Comparison of ENCODE assay signal across 18 cellular contexts in genomic region chr16:17321824-17322223, GRCh38.
"Had no signal": no experiment of that assay in that cellular context is flagged by ENCODE, and none has a peak within 500 bp of the region (broad histone marks: within the 10 kb centered on the region; RNA-seq: fewer than 3 reads in every experiment).

No MANE protein-coding gene starts in this region.

- H3K27ac Mint-ChIP-seq: activated CD4-positive, alpha-beta memory T cell treated with anti-CD3 and anti-CD28 coated beads for 36 hours; activated CD4-positive, alpha-beta T cell treated with anti-CD3 and anti-CD28 coated beads for 36 hours; activated CD8-positive, alpha-beta memory T cell treated with anti-CD3 and anti-CD28 coated beads, Interleukin-2, amount 10 ng/mL, durations not matched to agents 7 days and 5 days; activated naive CD4-positive, alpha-beta T cell treated with anti-CD3 and anti-CD28 coated beads for 36 hours; activated T-helper 2 cell treated with anti-CD3 and anti-CD28 coated beads, Interferon-gamma antibody, Interleukin-2, Interleukin-4, amounts not matched to agents 10 μg/mL and 5 μg/mL and 100 μg/mL, durations not matched to agents 14 hours and 24 hours and 36 hours; stimulated activated memory B cell treated with anti-CD40 and anti-IgM and Interleukin-4, amounts not matched to agents 10 μg/mL and 1 μg/mL and 100 μg/mL, for 72 hours had no signal

- H3K27me3 ChIP-seq: cardiac muscle cell, thyroid gland, vagina had no signal

- H3K9me3 ChIP-seq: thyroid gland, vagina had no signal

- H3K9me3 Mint-ChIP-seq: activated CD4-positive, alpha-beta memory T cell treated with anti-CD3 and anti-CD28 coated beads for 36 hours; activated naive CD4-positive, alpha-beta T cell treated with anti-CD3 and anti-CD28 coated beads for 36 hours; activated T-helper 2 cell treated with anti-CD3 and anti-CD28 coated beads, Interferon-gamma antibody, Interleukin-2, Interleukin-4, amounts not matched to agents 10 μg/mL and 5 μg/mL and 100 μg/mL, durations not matched to agents 14 hours and 24 hours and 36 hours; naive thymus-derived CD8-positive, alpha-beta T cell; stimulated activated memory B cell treated with anti-CD40 and anti-IgM and Interleukin-4, amounts not matched to agents 10 μg/mL and 1 μg/mL and 100 μg/mL, for 72 hours had no signal

- H3K4me3 ChIP-seq: cardiac muscle cell, thyroid gland, vagina had no signal

- H3K27me3 Mint-ChIP-seq: activated CD4-positive, alpha-beta memory T cell treated with anti-CD3 and anti-CD28 coated beads for 36 hours; activated CD4-positive, alpha-beta T cell treated with anti-CD3 and anti-CD28 coated beads for 36 hours; activated CD8-positive, alpha-beta memory T cell treated with anti-CD3 and anti-CD28 coated beads, Interleukin-2, amount 10 ng/mL, durations not matched to agents 7 days and 5 days; naive thymus-derived CD8-positive, alpha-beta T cell; stimulated activated memory B cell treated with anti-CD40 and anti-IgM and Interleukin-4, amounts not matched to agents 10 μg/mL and 1 μg/mL and 100 μg/mL, for 72 hours had no signal

- ATAC-seq: activated CD4-positive, alpha-beta T cell treated with anti-CD3 and anti-CD28 coated beads for 36 hours; activated CD8-positive, alpha-beta memory T cell treated with anti-CD3 and anti-CD28 coated beads, Interleukin-2, amount 10 ng/mL, durations not matched to agents 7 days and 5 days; naive thymus-derived CD8-positive, alpha-beta T cell; stimulated activated memory B cell treated with anti-CD40 and anti-IgM and Interleukin-4, amounts not matched to agents 10 μg/mL and 1 μg/mL and 100 μg/mL, for 72 hours had no signal

- H3K4me1 Mint-ChIP-seq: activated CD8-positive, alpha-beta memory T cell treated with anti-CD3 and anti-CD28 coated beads, Interleukin-2, amount 10 ng/mL, durations not matched to agents 7 days and 5 days had no signal

- H3K27ac ChIP-seq: cardiac muscle cell, thyroid gland, vagina, WERI-Rb-1 had no signal

- H3K4me3 Mint-ChIP-seq: activated CD4-positive, alpha-beta memory T cell treated with anti-CD3 and anti-CD28 coated beads for 36 hours; activated CD4-positive, alpha-beta T cell treated with anti-CD3 and anti-CD28 coated beads for 36 hours; activated CD8-positive, alpha-beta memory T cell treated with anti-CD3 and anti-CD28 coated beads, Interleukin-2, amount 10 ng/mL, durations not matched to agents 7 days and 5 days; activated naive CD4-positive, alpha-beta T cell treated with anti-CD3 and anti-CD28 coated beads for 36 hours; naive thymus-derived CD8-positive, alpha-beta T cell; stimulated activated memory B cell treated with anti-CD40 and anti-IgM and Interleukin-4, amounts not matched to agents 10 μg/mL and 1 μg/mL and 100 μg/mL, for 72 hours had no signal

- DNase-seq: activated CD4-positive, alpha-beta memory T cell treated with anti-CD3 and anti-CD28 coated beads for 36 hours; activated CD4-positive, alpha-beta T cell treated with anti-CD3 and anti-CD28 coated beads for 36 hours; activated CD8-positive, alpha-beta memory T cell treated with anti-CD3 and anti-CD28 coated beads, Interleukin-2, amount 10 ng/mL, durations not matched to agents 7 days and 5 days; activated naive CD4-positive, alpha-beta T cell treated with anti-CD3 and anti-CD28 coated beads for 36 hours; activated T-cell treated with anti-CD3 and anti-CD28 coated beads, Interleukin-2, amount 50 U/mL, for 1 hour; head of caudate nucleus; left cardiac atrium; mammary epithelial cell; naive thymus-derived CD8-positive, alpha-beta T cell; posterior cingulate gyrus; retina; stimulated activated CD4-positive, alpha-beta T cell treated with anti-CD3 and anti-CD28 coated beads, Interleukin-2, amount 100 ng/mL, for 48 hours; thyroid gland; WERI-Rb-1 had no signal

- H3K36me3 Mint-ChIP-seq: activated CD4-positive, alpha-beta memory T cell treated with anti-CD3 and anti-CD28 coated beads for 36 hours had no signal

- H3K36me3 ChIP-seq: cardiac muscle cell, thyroid gland, vagina, WERI-Rb-1 had no signal
